16 cellular contexts compared by ENCODE assay signal in genomic region chr14:32449640-32450039, GRCh38.
"Had no signal": no experiment of that assay in that cellular context is flagged by ENCODE, and none has a peak within 500 bp of the region (broad histone marks: within the 10 kb centered on the region; RNA-seq: fewer than 3 reads in every experiment).

No MANE protein-coding gene starts in this region.

- H3K4me1 ChIP-seq: lower lobe of right lung, psoas muscle, spleen, thyroid gland, vagina had no signal

- H3K27me3 ChIP-seq: cardiac muscle cell, esophagus squamous epithelium, hepatocyte, ovary, right lobe of liver, spleen, thyroid gland, vagina had no signal

- H3K9me3 ChIP-seq: esophagus squamous epithelium, lower lobe of right lung, ovary, psoas muscle, right lobe of liver, spleen, thyroid gland, vagina had no signal

- H3K4me3 ChIP-seq: cardiac muscle cell, esophagus squamous epithelium, hepatocyte, lower lobe of right lung, ovary, psoas muscle, right lobe of liver, spleen, thyroid gland, vagina had no signal

- H2AFZ ChIP-seq: hepatocyte had no signal

- H3K36me3 ChIP-seq: cardiac muscle cell, esophagus squamous epithelium, lower lobe of right lung, ovary, right lobe of liver, spleen, thyroid gland, vagina had no signal

- DNase-seq: activated CD4-positive, alpha-beta memory T cell treated with anti-CD3 and anti-CD28 coated beads, Interleukin-2, amount 10 ng/mL, durations not matched to agents 7 days and 5 days; activated CD8-positive, alpha-beta memory T cell treated with anti-CD3 and anti-CD28 coated beads, Interleukin-2, amount 10 ng/mL, durations not matched to agents 7 days and 5 days; dermis blood vessel endothelial cell; effector memory CD8-positive, alpha-beta T cell; esophagus squamous epithelium; lower lobe of right lung; natural killer cell; ovary; psoas muscle; right lobe of liver; spleen; stimulated activated CD4-positive, alpha-beta T cell treated with anti-CD3 and anti-CD28 coated beads, Interleukin-4, amount 100 ng/mL, for 4 hours; thyroid gland had no signal

- H3K27ac ChIP-seq: cardiac muscle cell, esophagus squamous epithelium, hepatocyte, lower lobe of right lung, ovary, psoas muscle, right lobe of liver, spleen, thyroid gland, vagina had no signal

- H3K79me2 ChIP-seq: hepatocyte had no signal

- H3K4me2 ChIP-seq: hepatocyte had no signal
